Comparison of ENCODE assay signal across 18 cellular contexts in genomic region chr6:26412225-26412624, GRCh38. TPM values are rescaled to one million over a fixed set of nuclear protein-coding genes. Genes with fewer than 3 reads are reported as not detected.
DNase-seq lines count a peak whose midpoint lies in the region; ATAC-seq lines count a peak whose summit lies in the region.
"Had no signal": no experiment of that assay in that cellular context is flagged by ENCODE, and none has a peak within 500 bp of the region (broad histone marks: within the 10 kb centered on the region; RNA-seq: fewer than 3 reads in every experiment).

No MANE protein-coding gene starts in this region.

- no peak overlapping the region for H3K4me3 Mint-ChIP-seq in CD4-positive, CD25-positive, alpha-beta regulatory T cell
- H3K4me3 Mint-ChIP-seq in naive thymus-derived CD4-positive, alpha-beta T cell = no peak overlapping the region
- H3K4me3 Mint-ChIP-seq: activated T-helper 1 cell treated with anti-CD3 and anti-CD28 coated beads, Interleukin-12 subunit alpha, Interleukin-12 subunit beta, Interleukin-2, Interleukin-4 antibody, amounts not matched to agents 30 ng/mL and 10 ng/mL and 1 ng/mL, durations not matched to agents 14 hours and 24 hours and 36 hours had no signal

- no peaks in the 10 kb centered on the region for H3K27me3 ChIP-seq in CD4-positive, CD25-positive, alpha-beta regulatory T cell (ENCODE audit: control insufficient read depth, insufficient read depth, low read length)
- no peaks in the 10 kb centered on the region for H3K27me3 ChIP-seq in adipocyte (replicated peaks; ENCODE audit: control insufficient read depth, insufficient read depth, low read length)
- no peaks in the 10 kb centered on the region for H3K27me3 ChIP-seq in naive thymus-derived CD4-positive, alpha-beta T cell (ENCODE audit: control insufficient read depth in 2 of 2, insufficient read depth in 2 of 2, low read length in 2 of 2)
- H3K27me3 ChIP-seq: MG63, right lobe of liver, tibial artery had no signal

- peaks cover 0 to 10% (median 3%) of the 10 kb centered on the region in 7 donors for H3K9me3 Mint-ChIP-seq in CD4-positive, CD25-positive, alpha-beta regulatory T cell
- peaks cover 0 to 17% (median 3%) of the 10 kb centered on the region in 11 donors for H3K9me3 Mint-ChIP-seq in naive thymus-derived CD4-positive, alpha-beta T cell

- H3K36me3 ChIP-seq in CD4-positive, CD25-positive, alpha-beta regulatory T cell (ENCODE audit: control insufficient read depth, insufficient read depth, low read length) = peaks cover 67% of the 10 kb centered on the region
- no peaks in the 10 kb centered on the region for H3K36me3 ChIP-seq in adipocyte (ENCODE audit: control insufficient read depth, insufficient read depth, low read length, severe bottlenecking)
- peaks cover 27 to 62% (median 29%) of the 10 kb centered on the region in 3 experiments for H3K36me3 ChIP-seq in naive thymus-derived CD4-positive, alpha-beta T cell (ENCODE audit: control insufficient read depth in 2 of 3, insufficient read depth in 3 of 3, low read length in 3 of 3)
- H3K36me3 ChIP-seq: MG63 had no signal

- H3K27ac Mint-ChIP-seq in CD4-positive, CD25-positive, alpha-beta regulatory T cell = peak overlapping the region; percentile 79 to 88 (median 82)
- peak overlapping the region; percentile 13 to 82 (median 44) for H3K27ac Mint-ChIP-seq in naive thymus-derived CD4-positive, alpha-beta T cell

- peaks cover 58% of the 10 kb centered on the region for H3K36me3 Mint-ChIP-seq in CD4-positive, CD25-positive, alpha-beta regulatory T cell
- peaks cover 4 to 86% (median 69%) of the 10 kb centered on the region in 5 donors for H3K36me3 Mint-ChIP-seq in naive thymus-derived CD4-positive, alpha-beta T cell

- ATAC-seq in CD4-positive, CD25-positive, alpha-beta regulatory T cell (ENCODE audit: low read depth in 2 of 2) = no peak
- ATAC-seq in naive thymus-derived CD4-positive, alpha-beta T cell = no peak
- no peak for ATAC-seq in HG02885 (IDR thresholded peaks at IDR 0.05; ENCODE audit: poor library complexity, unreplicated experiment)
- no peak for ATAC-seq in GM19467 (IDR thresholded peaks at IDR 0.05; ENCODE audit: unreplicated experiment)
- ATAC-seq: activated CD4-positive, CD25-positive, alpha-beta regulatory T cell treated with anti-CD3 and anti-CD28 coated beads, Interleukin-2, amount 50 U/mL, for 24 hours; right lobe of liver had no signal

- DNase-seq in CD4-positive, CD25-positive, alpha-beta regulatory T cell = no peak
- DNase-seq in EH (ENCODE audit: low read depth) (peak; percentile 44), adipocyte (ENCODE audit: low read depth) (peak; percentile 47), A172 (ENCODE audit: low spot score) (no peak)
- DNase-seq in naive thymus-derived CD4-positive, alpha-beta T cell = no peak
- DNase-seq: central memory CD4-positive, alpha-beta T cell; effector CD4-positive, alpha-beta T cell; MG63; NCI-H187; NCI-H2227 treated with DMSO at 0.1 percent for 48 hours; right lobe of liver; stimulated activated naive CD4-positive, alpha-beta T cell; T1000; tibial artery had no signal

- intact Hi-C loops in naive thymus-derived CD4-positive, alpha-beta T cell (cut with micrococcal nuclease) = no loop called here

- H3K4me3 ChIP-seq in CD4-positive, CD25-positive, alpha-beta regulatory T cell (ENCODE audit: low read depth, low read length) = no peak overlapping the region
- no peak overlapping the region for H3K4me3 ChIP-seq in adipocyte (ENCODE audit: low read length)
- H3K4me3 ChIP-seq in naive thymus-derived CD4-positive, alpha-beta T cell (ENCODE audit: low read length) = no peak overlapping the region
- H3K4me3 ChIP-seq: MG63, right lobe of liver, tibial artery had no signal

- H3K4me1 ChIP-seq in CD4-positive, CD25-positive, alpha-beta regulatory T cell (ENCODE audit: control insufficient read depth, insufficient read depth, low read length, poor library complexity, severe bottlenecking) = peaks cover 8% of the 10 kb centered on the region
- peaks cover 9% of the 10 kb centered on the region for H3K4me1 ChIP-seq in adipocyte (ENCODE audit: control insufficient read depth, insufficient read depth, low read length)
- H3K4me1 ChIP-seq in naive thymus-derived CD4-positive, alpha-beta T cell (ENCODE audit: control insufficient read depth in 2 of 2, insufficient read depth in 2 of 2, low read length in 2 of 2) = peaks cover 8 to 14% of the 10 kb centered on the region in 2 donors
- H3K4me1 ChIP-seq: right lobe of liver, tibial artery had no signal

- CTCF ChIA-PET in naive thymus-derived CD4-positive, alpha-beta T cell (lab: Charles Lee) = interaction anchor here (0.6 to 0.8 kb wide), 4 partner anchors 15 to 86 kb away, joined by 3 read pairs; partner anchors contain the start of gene BTN2A2

- H3K27ac ChIP-seq in CD4-positive, CD25-positive, alpha-beta regulatory T cell (ENCODE audit: insufficient read depth, low read length, poor library complexity, severe bottlenecking) = no peak overlapping the region
- H3K27ac ChIP-seq in naive thymus-derived CD4-positive, alpha-beta T cell (ENCODE audit: low read depth, low read length) = no peak overlapping the region
- H3K27ac ChIP-seq: right lobe of liver, tibial artery had no signal

- no peak overlapping the region for H3K9ac ChIP-seq in adipocyte (ENCODE audit: low read length)

- POLR2A ChIA-PET in naive thymus-derived CD4-positive, alpha-beta T cell (lab: Charles Lee) = no interaction called here

- peaks cover 3 to 4% of the 10 kb centered on the region in 2 experiments for H3K9me3 ChIP-seq in CD4-positive, CD25-positive, alpha-beta regulatory T cell (ENCODE audit: control insufficient read depth in 2 of 2, low read length in 2 of 2)
- H3K9me3 ChIP-seq in adipocyte (ENCODE audit: control insufficient read depth, low read length) = no peaks in the 10 kb centered on the region
- H3K9me3 ChIP-seq in naive thymus-derived CD4-positive, alpha-beta T cell (ENCODE audit: control insufficient read depth in 2 of 3, low read length in 3 of 3) = peaks cover 0 to 5% (median 0%) of the 10 kb centered on the region in 3 experiments
- H3K9me3 ChIP-seq: MG63, right lobe of liver, tibial artery had no signal

- H3K27me3 Mint-ChIP-seq in CD4-positive, CD25-positive, alpha-beta regulatory T cell = no peaks in the 10 kb centered on the region
- no peaks in the 10 kb centered on the region for H3K27me3 Mint-ChIP-seq in naive thymus-derived CD4-positive, alpha-beta T cell

- H3K4me1 Mint-ChIP-seq in CD4-positive, CD25-positive, alpha-beta regulatory T cell = peaks cover 26 to 43% (median 28%) of the 10 kb centered on the region in 4 donors
- H3K4me1 Mint-ChIP-seq in naive thymus-derived CD4-positive, alpha-beta T cell = peaks cover 9 to 36% (median 24%) of the 10 kb centered on the region in 7 donors

RNA-seq across cellular contexts. Expression of gene BTN3A1, which starts 10.2 kb away (rescaled TPM):
- 279 TPM for total RNA-seq in CD4-positive, CD25-positive, alpha-beta regulatory T cell
- polyA plus RNA-seq in CD4-positive, CD25-positive, alpha-beta regulatory T cell = 10 to 100 TPM; 67.4 to 100.0 (median 71.2) TPM
- 100 to 1,000 TPM; 122 to 242 (median 235) TPM for total RNA-seq in naive thymus-derived CD4-positive, alpha-beta T cell
- 10 to 100 TPM; 41.5 to 64.6 TPM for polyA plus RNA-seq in naive thymus-derived CD4-positive, alpha-beta T cell
- 14.0 and 19.6 TPM in 2 replicates for total RNA-seq in A172 (2014; rRNA removed; shearing (Covaris generic))

RNA-seq across cellular contexts. Expression of gene BTN3A3, which starts 28.1 kb away (rescaled TPM):
- 125 TPM for total RNA-seq in CD4-positive, CD25-positive, alpha-beta regulatory T cell
- 10 to 100 TPM; 79.3 to 91.5 (median 82.7) TPM for polyA plus RNA-seq in CD4-positive, CD25-positive, alpha-beta regulatory T cell
- 100 to 1,000 TPM in 3 of 5 experiments, 10 to 100 TPM in 2; 79.1 to 183 (median 119) TPM for total RNA-seq in naive thymus-derived CD4-positive, alpha-beta T cell
- 10 to 100 TPM; 71.4 to 96.2 TPM for polyA plus RNA-seq in naive thymus-derived CD4-positive, alpha-beta T cell
- total RNA-seq in A172 (2014; rRNA removed; shearing (Covaris generic)) = 4.7 and 5.0 TPM in 2 replicates

RNA-seq across cellular contexts. Expression of gene BTN2A2, which starts 29.3 kb away (rescaled TPM):
- 62.3 TPM for total RNA-seq in CD4-positive, CD25-positive, alpha-beta regulatory T cell
- polyA plus RNA-seq in CD4-positive, CD25-positive, alpha-beta regulatory T cell = 1 to 10 TPM; 4.5 to 9.5 (median 6.8) TPM
- 10 to 100 TPM; 19.8 to 22.3 (median 20.2) TPM for total RNA-seq in naive thymus-derived CD4-positive, alpha-beta T cell
- 1 to 10 TPM; 3.4 to 4.4 TPM for polyA plus RNA-seq in naive thymus-derived CD4-positive, alpha-beta T cell
- total RNA-seq in A172 (2014; rRNA removed; shearing (Covaris generic)) = 12.0 and 13.0 TPM in 2 replicates

RNA-seq across cellular contexts. Expression of gene BTN2A1, which starts 45.5 kb away (rescaled TPM):
- total RNA-seq in CD4-positive, CD25-positive, alpha-beta regulatory T cell = 35.9 TPM
- polyA plus RNA-seq in CD4-positive, CD25-positive, alpha-beta regulatory T cell = 10 to 100 TPM in 3 of 4 donors, 1 to 10 TPM in 1; 9.7 to 14.5 (median 12.2) TPM
- total RNA-seq in naive thymus-derived CD4-positive, alpha-beta T cell = 10 to 100 TPM; 29.0 to 54.6 (median 37.2) TPM
- 10 to 100 TPM in 1 of 2 donors, 1 to 10 TPM in 1; 9.7 to 13.1 TPM for polyA plus RNA-seq in naive thymus-derived CD4-positive, alpha-beta T cell
- total RNA-seq in A172 (2014; rRNA removed; shearing (Covaris generic)) = 6.2 and 10.9 TPM in 2 replicates

RNA-seq across cellular contexts. Expression of gene BTN3A2, which starts 47.2 kb away (rescaled TPM):
- total RNA-seq in CD4-positive, CD25-positive, alpha-beta regulatory T cell = 135 TPM
- 100 to 1,000 TPM; 135 to 224 (median 140) TPM for polyA plus RNA-seq in CD4-positive, CD25-positive, alpha-beta regulatory T cell
- total RNA-seq in naive thymus-derived CD4-positive, alpha-beta T cell = 100 to 1,000 TPM; 131 to 274 (median 180) TPM
- polyA plus RNA-seq in naive thymus-derived CD4-positive, alpha-beta T cell = 100 to 1,000 TPM; 113 to 142 TPM
- total RNA-seq in A172 (2014; rRNA removed; shearing (Covaris generic)) = 9.9 and 13.3 TPM in 2 replicates

Comparison
In these comparisons a context has a peak if more than half of its experiments do, and no peak if none do; other contexts are left out.
1. DNase-seq: peak in EH (single experiment) and adipocyte (single experiment); none in CD4-positive, CD25-positive, alpha-beta regulatory T cell (0 of 3), naive thymus-derived CD4-positive, alpha-beta T cell (0 of 9) and A172 (single experiment).
2. RNA of gene BTN3A3, which starts 28.1 kb away (total RNA-seq): 125 TPM in CD4-positive, CD25-positive, alpha-beta regulatory T cell (single experiment) and 79.1 to 183 TPM in naive thymus-derived CD4-positive, alpha-beta T cell; 4.7 to 5.0 TPM in A172; every median in the first group is over 10 times any median in the second.